1 cellular context compared by ENCODE assay signal in genomic region chr11:94128171-94128745, GRCh38.
TF ChIP-seq lines count a peak whose summit lies in the region.

No MANE protein-coding gene starts in this region.

TF ChIP-seq in HepG2, 621 proteins besides CTCF, POLR2A, EP300 and RAD21 (continued from another document and continues in another):
- TF ChIP-seq ZNF503 (CRISPR knock-in tag; IDR thresholded peaks at IDR 0.05) (no peak), UBTF (CRISPR knock-in tag; IDR thresholded peaks at IDR 0.05) (no peak; the same call in 1 of the 2 replicates), PAF1 (CRISPR knock-in tag; IDR thresholded peaks at IDR 0.05) (no peak), SIX4 (CRISPR knock-in tag; IDR thresholded peaks at IDR 0.05) (no peak), ZNF737 (CRISPR knock-in tag; IDR thresholded peaks at IDR 0.05; ENCODE audit: borderline replicate concordance) (no peak), ZNF430 (CRISPR knock-in tag; IDR thresholded peaks at IDR 0.05) (no peak; the same call in 1 of the 2 replicates), MTA3 (CRISPR knock-in tag; IDR thresholded peaks at IDR 0.05) (no peak), NCOA2 (CRISPR knock-in tag; IDR thresholded peaks at IDR 0.05) (no peak), SRF (IDR thresholded peaks at IDR 0.05; ENCODE audit: low read depth, low read length) (peak; percentile 57; the same call in 1 of the 2 replicates), ZNF205 (CRISPR knock-in tag; IDR thresholded peaks at IDR 0.05) (no peak), ATF3 (CRISPR knock-in tag; IDR thresholded peaks at IDR 0.05) (no peak), DDIT3 (CRISPR knock-in tag; IDR thresholded peaks at IDR 0.05) (no peak), ATF4 (CRISPR knock-in tag; IDR thresholded peaks at IDR 0.05) (peak in 1 of 2 experiments; percentile 52; a peak in 1 of 4 replicates), ZNF781 (CRISPR knock-in tag; IDR thresholded peaks at IDR 0.05; ENCODE audit: borderline replicate concordance, not compliant biosample characterization) (no peak), ERF (CRISPR knock-in tag; IDR thresholded peaks at IDR 0.05) (no peak), ETV5 (CRISPR knock-in tag; IDR thresholded peaks at IDR 0.05; ENCODE audit: borderline replicate concordance) (no peak), POLR2AphosphoS2 (IDR thresholded peaks at IDR 0.05; ENCODE audit: low read depth, low read length) (no peak), CBX1 (IDR thresholded peaks at IDR 0.05; ENCODE audit: low read depth) (peak; percentile 26), HNRNPH1 (optimal IDR thresholded peaks at IDR 0.05; ENCODE audit: low read depth, low read length) (no peak), ARNT2 (CRISPR knock-in tag; IDR thresholded peaks at IDR 0.05; ENCODE audit: low read depth) (no peak), BRCA1 (CRISPR knock-in tag; IDR thresholded peaks at IDR 0.05) (no peak), ZNF362 (CRISPR knock-in tag; IDR thresholded peaks at IDR 0.05; ENCODE audit: borderline replicate concordance) (no peak), ZNF33A (CRISPR knock-in tag; IDR thresholded peaks at IDR 0.05; ENCODE audit: borderline replicate concordance) (peak; percentile 73; the same call in 1 of the 2 replicates), ZFYVE20 (CRISPR knock-in tag; IDR thresholded peaks at IDR 0.05; ENCODE audit: borderline replicate concordance, low read depth) (no peak), ZNF780A (CRISPR knock-in tag; IDR thresholded peaks at IDR 0.05) (no peak), ZEB1 (IDR thresholded peaks at IDR 0.05; ENCODE audit: insufficient replicate concordance, low read depth) (no peak), ZNF251 (CRISPR knock-in tag; IDR thresholded peaks at IDR 0.05) (no peak), HINFP (CRISPR knock-in tag; IDR thresholded peaks at IDR 0.05; ENCODE audit: low read depth) (no peak), PPARG (CRISPR knock-in tag; conservative IDR thresholded peaks at IDR 0.05) (no peak), ZNF546 (CRISPR knock-in tag; conservative IDR thresholded peaks at IDR 0.05) (no peak), ZNF782 (CRISPR knock-in tag; IDR thresholded peaks at IDR 0.05; ENCODE audit: borderline replicate concordance) (0 out of 2 replicates have a peak, but pooled peaks have one; percentile 6), ZFP62 (CRISPR knock-in tag; IDR thresholded peaks at IDR 0.05) (no peak), SP4 (CRISPR knock-in tag; IDR thresholded peaks at IDR 0.05) (no peak), ZNF562 (CRISPR knock-in tag; IDR thresholded peaks at IDR 0.05; ENCODE audit: borderline replicate concordance) (peak; percentile 19; the same call in 1 of the 2 replicates), KDM4B (CRISPR knock-in tag; IDR thresholded peaks at IDR 0.05) (no peak)
- TF ChIP-seq, protein P1, sequence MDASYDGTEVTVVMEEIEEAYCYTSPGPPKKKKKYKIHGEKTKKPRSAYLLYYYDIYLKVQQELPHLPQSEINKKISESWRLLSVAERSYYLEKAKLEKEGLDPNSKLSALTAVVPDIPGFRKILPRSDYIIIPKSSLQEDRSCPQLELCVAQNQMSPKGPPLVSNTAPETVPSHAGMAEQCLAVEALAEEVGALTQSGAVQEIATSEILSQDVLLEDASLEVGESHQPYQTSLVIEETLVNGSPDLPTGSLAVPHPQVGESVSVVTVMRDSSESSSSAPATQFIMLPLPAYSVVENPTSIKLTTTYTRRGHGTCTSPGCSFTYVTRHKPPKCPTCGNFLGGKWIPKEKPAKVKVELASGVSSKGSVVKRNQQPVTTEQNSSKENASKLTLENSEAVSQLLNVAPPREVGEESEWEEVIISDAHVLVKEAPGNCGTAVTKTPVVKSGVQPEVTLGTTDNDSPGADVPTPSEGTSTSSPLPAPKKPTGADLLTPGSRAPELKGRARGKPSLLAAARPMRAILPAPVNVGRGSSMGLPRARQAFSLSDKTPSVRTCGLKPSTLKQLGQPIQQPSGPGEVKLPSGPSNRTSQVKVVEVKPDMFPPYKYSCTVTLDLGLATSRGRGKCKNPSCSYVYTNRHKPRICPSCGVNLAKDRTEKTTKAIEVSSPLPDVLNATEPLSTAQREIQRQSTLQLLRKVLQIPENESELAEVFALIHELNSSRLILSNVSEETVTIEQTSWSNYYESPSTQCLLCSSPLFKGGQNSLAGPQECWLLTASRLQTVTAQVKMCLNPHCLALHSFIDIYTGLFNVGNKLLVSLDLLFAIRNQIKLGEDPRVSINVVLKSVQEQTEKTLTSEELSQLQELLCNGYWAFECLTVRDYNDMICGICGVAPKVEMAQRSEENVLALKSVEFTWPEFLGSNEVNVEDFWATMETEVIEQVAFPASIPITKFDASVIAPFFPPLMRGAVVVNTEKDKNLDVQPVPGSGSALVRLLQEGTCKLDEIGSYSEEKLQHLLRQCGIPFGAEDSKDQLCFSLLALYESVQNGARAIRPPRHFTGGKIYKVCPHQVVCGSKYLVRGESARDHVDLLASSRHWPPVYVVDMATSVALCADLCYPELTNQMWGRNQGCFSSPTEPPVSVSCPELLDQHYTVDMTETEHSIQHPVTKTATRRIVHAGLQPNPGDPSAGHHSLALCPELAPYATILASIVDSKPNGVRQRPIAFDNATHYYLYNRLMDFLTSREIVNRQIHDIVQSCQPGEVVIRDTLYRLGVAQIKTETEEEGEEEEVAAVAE (CRISPR knock-in tag; IDR thresholded peaks at IDR 0.05; ENCODE audit: borderline replicate concordance), result no peak
- TF ChIP-seq, protein P2, sequence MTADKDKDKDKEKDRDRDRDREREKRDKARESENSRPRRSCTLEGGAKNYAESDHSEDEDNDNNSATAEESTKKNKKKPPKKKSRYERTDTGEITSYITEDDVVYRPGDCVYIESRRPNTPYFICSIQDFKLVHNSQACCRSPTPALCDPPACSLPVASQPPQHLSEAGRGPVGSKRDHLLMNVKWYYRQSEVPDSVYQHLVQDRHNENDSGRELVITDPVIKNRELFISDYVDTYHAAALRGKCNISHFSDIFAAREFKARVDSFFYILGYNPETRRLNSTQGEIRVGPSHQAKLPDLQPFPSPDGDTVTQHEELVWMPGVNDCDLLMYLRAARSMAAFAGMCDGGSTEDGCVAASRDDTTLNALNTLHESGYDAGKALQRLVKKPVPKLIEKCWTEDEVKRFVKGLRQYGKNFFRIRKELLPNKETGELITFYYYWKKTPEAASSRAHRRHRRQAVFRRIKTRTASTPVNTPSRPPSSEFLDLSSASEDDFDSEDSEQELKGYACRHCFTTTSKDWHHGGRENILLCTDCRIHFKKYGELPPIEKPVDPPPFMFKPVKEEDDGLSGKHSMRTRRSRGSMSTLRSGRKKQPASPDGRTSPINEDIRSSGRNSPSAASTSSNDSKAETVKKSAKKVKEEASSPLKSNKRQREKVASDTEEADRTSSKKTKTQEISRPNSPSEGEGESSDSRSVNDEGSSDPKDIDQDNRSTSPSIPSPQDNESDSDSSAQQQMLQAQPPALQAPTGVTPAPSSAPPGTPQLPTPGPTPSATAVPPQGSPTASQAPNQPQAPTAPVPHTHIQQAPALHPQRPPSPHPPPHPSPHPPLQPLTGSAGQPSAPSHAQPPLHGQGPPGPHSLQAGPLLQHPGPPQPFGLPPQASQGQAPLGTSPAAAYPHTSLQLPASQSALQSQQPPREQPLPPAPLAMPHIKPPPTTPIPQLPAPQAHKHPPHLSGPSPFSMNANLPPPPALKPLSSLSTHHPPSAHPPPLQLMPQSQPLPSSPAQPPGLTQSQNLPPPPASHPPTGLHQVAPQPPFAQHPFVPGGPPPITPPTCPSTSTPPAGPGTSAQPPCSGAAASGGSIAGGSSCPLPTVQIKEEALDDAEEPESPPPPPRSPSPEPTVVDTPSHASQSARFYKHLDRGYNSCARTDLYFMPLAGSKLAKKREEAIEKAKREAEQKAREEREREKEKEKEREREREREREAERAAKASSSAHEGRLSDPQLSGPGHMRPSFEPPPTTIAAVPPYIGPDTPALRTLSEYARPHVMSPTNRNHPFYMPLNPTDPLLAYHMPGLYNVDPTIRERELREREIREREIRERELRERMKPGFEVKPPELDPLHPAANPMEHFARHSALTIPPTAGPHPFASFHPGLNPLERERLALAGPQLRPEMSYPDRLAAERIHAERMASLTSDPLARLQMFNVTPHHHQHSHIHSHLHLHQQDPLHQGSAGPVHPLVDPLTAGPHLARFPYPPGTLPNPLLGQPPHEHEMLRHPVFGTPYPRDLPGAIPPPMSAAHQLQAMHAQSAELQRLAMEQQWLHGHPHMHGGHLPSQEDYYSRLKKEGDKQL (CRISPR knock-in tag; IDR thresholded peaks at IDR 0.05; ENCODE audit: low read depth), result no peak
- TF ChIP-seq, protein P3, sequence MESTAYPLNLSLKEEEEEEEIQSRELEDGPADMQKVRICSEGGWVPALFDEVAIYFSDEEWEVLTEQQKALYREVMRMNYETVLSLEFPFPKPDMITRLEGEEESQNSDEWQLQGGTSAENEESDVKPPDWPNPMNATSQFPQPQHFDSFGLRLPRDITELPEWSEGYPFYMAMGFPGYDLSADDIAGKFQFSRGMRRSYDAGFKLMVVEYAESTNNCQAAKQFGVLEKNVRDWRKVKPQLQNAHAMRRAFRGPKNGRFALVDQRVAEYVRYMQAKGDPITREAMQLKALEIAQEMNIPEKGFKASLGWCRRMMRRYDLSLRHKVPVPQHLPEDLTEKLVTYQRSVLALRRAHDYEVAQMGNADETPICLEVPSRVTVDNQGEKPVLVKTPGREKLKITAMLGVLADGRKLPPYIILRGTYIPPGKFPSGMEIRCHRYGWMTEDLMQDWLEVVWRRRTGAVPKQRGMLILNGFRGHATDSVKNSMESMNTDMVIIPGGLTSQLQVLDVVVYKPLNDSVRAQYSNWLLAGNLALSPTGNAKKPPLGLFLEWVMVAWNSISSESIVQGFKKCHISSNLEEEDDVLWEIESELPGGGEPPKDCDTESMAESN (CRISPR knock-in tag; conservative IDR thresholded peaks at IDR 0.05), result no peak
